Comparison of ENCODE assay signal across 34 cellular contexts in genomic region chr7:135571834-135572233, GRCh38.
"Had no signal": no experiment of that assay in that cellular context is flagged by ENCODE, and none has a peak within 500 bp of the region (broad histone marks: within the 10 kb centered on the region; RNA-seq: fewer than 3 reads in every experiment).

No MANE protein-coding gene starts in this region.

- H3K27me3 ChIP-seq: adrenal gland, body of pancreas, brain microvascular endothelial cell, breast epithelium had no signal

- H3K4me3 ChIP-seq: adrenal gland, body of pancreas, breast epithelium had no signal

- H3K9me3 ChIP-seq: adrenal gland, body of pancreas, breast epithelium had no signal

- H3K27ac ChIP-seq: adrenal gland, body of pancreas, brain microvascular endothelial cell, breast epithelium, VCaP had no signal

- DNase-seq: activated B cell treated with CpG ODN at 0.5 μM for 24 hours; activated CD4-positive, alpha-beta memory T cell treated with anti-CD3 and anti-CD28 coated beads for 36 hours; activated CD4-positive, alpha-beta T cell treated with anti-CD3 and anti-CD28 coated beads for 4 hours; activated CD4-positive, alpha-beta T cell treated with anti-CD3 and anti-CD28 coated beads, Interleukin-2, amount 10 ng/mL, durations not matched to agents 24 days and 14 days; activated CD4-positive, alpha-beta T cell treated with anti-CD3 and anti-CD28 coated beads, Interleukin-2, amount 50 U/mL, for 1 hour; activated CD4-positive, alpha-beta T cell treated with anti-CD3 and anti-CD28 coated beads, Interleukin-2, amount 50 U/mL, for 4 hours; activated CD4-positive, CD25-positive, alpha-beta regulatory T cell treated with anti-CD3 and anti-CD28 coated beads, Interleukin-2, amount 50 U/mL, for 72 hours; activated CD8-positive, alpha-beta memory T cell treated with anti-CD3 and anti-CD28 coated beads, Interleukin-2, amount 50 U/mL, for 4 hours; activated CD8-positive, alpha-beta T cell treated with anti-CD3 and anti-CD28 coated beads for 36 hours; activated effector memory CD4-positive, alpha-beta T cell treated with anti-CD3 and anti-CD28 coated beads, Interleukin-2, amount 50 U/mL, for 16 hours; activated gamma-delta T cell treated with Interleukin-2 at 50 U/mL for 16 hours; activated naive CD4-positive, alpha-beta T cell; activated naive CD4-positive, alpha-beta T cell treated with anti-CD3 and anti-CD28 coated beads for 36 hours; activated naive CD4-positive, alpha-beta T cell treated with anti-CD3 and anti-CD28 coated beads, Interleukin-2, amount 50 U/mL, for 16 hours; activated naive CD8-positive, alpha-beta T cell treated with anti-CD3 and anti-CD28 coated beads for 36 hours; activated T-cell treated with anti-CD3 and anti-CD28 coated beads for 4 hours; activated T-cell treated with anti-CD3 and anti-CD28 coated beads, Interleukin-2, amount 50 U/mL, for 1 hour; activated T-cell treated with anti-CD3 and anti-CD28 coated beads, Interleukin-2, amount 50 U/mL, for 4 hours; activated T-cell treated with anti-CD3 and anti-CD28 coated beads, Interleukin-2, amount 50 U/mL, for 72 hours; adrenal gland; amniotic stem cell; aorta; body of pancreas; brain microvascular endothelial cell; central memory CD4-positive, alpha-beta T cell; T-helper 1 cell; T-helper 2 cell; T-helper 9 cell had no signal

- H3K4me1 ChIP-seq: adrenal gland, body of pancreas, breast epithelium had no signal

- FAIRE-seq: astrocyte, TTC549 had no signal

- H3K36me3 ChIP-seq: breast epithelium had no signal

- ATAC-seq: activated CD8-positive, alpha-beta T cell treated with anti-CD3 and anti-CD28 coated beads for 36 hours; activated naive CD4-positive, alpha-beta T cell treated with anti-CD3 and anti-CD28 coated beads, Interleukin-2, amount 50 U/mL, for 72 hours; activated T-cell treated with anti-CD3 and anti-CD28 coated beads, Interleukin-2, amount 50 U/mL, for 4 hours; activated T-cell treated with anti-CD3 and anti-CD28 coated beads, Interleukin-2, amount 50 U/mL, for 72 hours; activated T-helper 17 cell treated with anti-CD3 and anti-CD28 coated beads, Interleukin-2, amount 50 U/mL, for 72 hours; body of pancreas had no signal
